Comparison of ENCODE assay signal across 19 cellular contexts in the genomic region with DNA sequence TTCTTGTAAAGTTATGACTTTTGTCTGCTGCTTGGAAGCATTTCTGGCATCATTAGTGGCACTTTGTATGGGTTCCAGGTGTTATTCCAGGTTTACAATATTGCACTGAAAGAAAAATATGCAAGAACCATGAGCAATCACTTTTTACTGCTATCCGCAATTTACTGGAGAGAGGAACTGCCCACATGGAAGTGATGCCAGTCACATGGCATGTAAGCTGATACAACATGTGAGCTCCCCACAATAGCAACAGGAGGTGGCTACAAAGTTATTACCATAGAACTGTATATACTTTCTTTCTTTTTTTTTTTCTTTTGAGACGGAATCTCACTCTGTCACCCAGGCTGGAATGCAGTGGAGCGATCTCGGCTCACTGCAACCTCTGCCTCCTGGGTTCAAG.
"Had no signal": no experiment of that assay in that cellular context is flagged by ENCODE, and none has a peak within 500 bp of the region (broad histone marks: within the 10 kb centered on the region; RNA-seq: fewer than 3 reads in every experiment).

No MANE protein-coding gene starts in this region.

- H3K27me3 ChIP-seq: body of pancreas, sigmoid colon, tibial artery had no signal

- FAIRE-seq: kidney, urothelium cell line had no signal

- H3K27ac ChIP-seq: body of pancreas, dorsolateral prefrontal cortex, psoas muscle, sigmoid colon, tibial artery, WERI-Rb-1 had no signal

- H3K4me3 ChIP-seq: body of pancreas, dorsolateral prefrontal cortex, psoas muscle, sigmoid colon, tibial artery had no signal

- H3K36me3 ChIP-seq: sigmoid colon, tibial artery, WERI-Rb-1 had no signal

- H3K36me3 Mint-ChIP-seq: naive thymus-derived CD8-positive, alpha-beta T cell had no signal

- H3K4me1 ChIP-seq: body of pancreas, psoas muscle, sigmoid colon, tibial artery had no signal

- ATAC-seq: body of pancreas; naive thymus-derived CD8-positive, alpha-beta T cell; psoas muscle had no signal

- H3K9me3 ChIP-seq: psoas muscle, tibial artery had no signal

- H3K27ac Mint-ChIP-seq: activated naive CD8-positive, alpha-beta T cell; naive thymus-derived CD8-positive, alpha-beta T cell had no signal

- DNase-seq: activated CD4-positive, alpha-beta T cell treated with anti-CD3 and anti-CD28 coated beads for 1 hour; activated CD4-positive, alpha-beta T cell treated with anti-CD3 and anti-CD28 coated beads, Interleukin-2, amount 50 U/mL, for 48 hours; activated T-cell treated with anti-CD3 and anti-CD28 coated beads for 4 hours; body of pancreas; central memory CD4-positive, alpha-beta T cell; dorsolateral prefrontal cortex; head of caudate nucleus; kidney; mesendoderm; naive thymus-derived CD8-positive, alpha-beta T cell; psoas muscle; sigmoid colon; stimulated activated CD8-positive, alpha-beta memory T cell treated with anti-CD3 and anti-CD28 coated beads, Interleukin-4, amount 100 ng/mL, for 48 hours; stimulated activated naive CD4-positive, alpha-beta T cell; T-helper 2 cell; tibial artery; WERI-Rb-1 had no signal

- H3K4me3 Mint-ChIP-seq: activated naive CD8-positive, alpha-beta T cell; naive thymus-derived CD8-positive, alpha-beta T cell had no signal

- H3K27me3 Mint-ChIP-seq: activated naive CD8-positive, alpha-beta T cell; naive thymus-derived CD8-positive, alpha-beta T cell had no signal
